In genomic region chr2:126634273-126634861, GRCh38 we compare ENCODE assay signal across 8 cellular contexts. TPM values are rescaled to one million over a fixed set of nuclear protein-coding genes. Genes with fewer than 3 reads are reported as not detected.
DNase-seq lines count a peak whose midpoint lies in the region; ATAC-seq, FAIRE-seq and TF ChIP-seq lines count a peak whose summit lies in the region.

No MANE protein-coding gene starts in this region.

- TF ChIP-seq CTCF in A673 (conservative IDR thresholded peaks at IDR 0.05; ENCODE audit: low read depth, low read length), result peak; percentile 61
- TF ChIP-seq CTCF in endothelial cell of umbilical vein (IDR thresholded peaks at IDR 0.05; ENCODE audit: extremely low read depth in 1 of 2, insufficient read depth in 1 of 2, low read depth in 1 of 2, low read length in 2 of 2), result peak; percentile 20 to 30

- dilution Hi-C loops in endothelial cell of umbilical vein (cut with MboI; ENCODE audit: extremely low pct_ligation_motif_present, low sequenced_read_pairs), result no loop called here

- TF ChIP-seq POLR2A in endothelial cell of umbilical vein (IDR thresholded peaks at IDR 0.05; ENCODE audit: low read depth, low read length), result no peak

- no peak overlapping the region for H2AFZ ChIP-seq in endothelial cell of umbilical vein (ENCODE audit: low read depth, low read length)

- POLR2A ChIA-PET in A673 (lab: Charles Lee; ENCODE audit: low non-redundant PET) (no interaction called here), endothelial cell of umbilical vein (lab: Charles Lee) (no interaction called here)

- H3K79me2 ChIP-seq in endothelial cell of umbilical vein (ENCODE audit: control insufficient read depth, insufficient read depth, low read length), result no peaks in the 10 kb centered on the region

- no peaks in the 10 kb centered on the region for H3K4me1 ChIP-seq in A673 (ENCODE audit: insufficient read depth, low read length, poor library complexity, severe bottlenecking)
- H3K4me1 ChIP-seq in endothelial cell of umbilical vein (ENCODE audit: control insufficient read depth, extremely low read depth, insufficient read depth, low read length), result no peaks in the 10 kb centered on the region

- DNase-seq in A673 (ENCODE audit: low spot score) (peak; percentile 18), RPMI8226 (peak; percentile 28), endothelial cell of umbilical vein (ENCODE audit: low read depth, low spot score) (no peak), SKM-1 (lab: John Stamatoyannopoulos, UW; ENCODE audit: unreplicated experiment) (no peak), epidermal melanocyte (ENCODE audit: insufficient read length, low spot score) (no peak), KG1 (lab: John Stamatoyannopoulos, UW) (no peak)
- DNase-seq in stimulated activated CD4-positive, alpha-beta T cell treated with anti-CD3 and anti-CD28 coated beads, Interleukin-4, amount 100 ng/mL, for 24 hours, result peak; percentile 28

- H3K9me3 ChIP-seq in A673 (ENCODE audit: low read depth, low read length, poor library complexity, severe bottlenecking), result no peaks in the 10 kb centered on the region
- H3K9me3 ChIP-seq in endothelial cell of umbilical vein (replicated peaks; ENCODE audit: control insufficient read depth, insufficient read depth, low read length), result no peaks in the 10 kb centered on the region

- H3K9ac ChIP-seq in endothelial cell of umbilical vein (replicated peaks; ENCODE audit: extremely low read depth, insufficient read depth, low read length), result no peak overlapping the region

- H3K27ac ChIP-seq in A673 (ENCODE audit: low read depth, low read length, poor library complexity, severe bottlenecking) (no peak overlapping the region), endothelial cell of umbilical vein (ENCODE audit: insufficient read depth, low read depth, low read length) (no peak overlapping the region)

- peak; percentile 64 for ATAC-seq in GM18498 (IDR thresholded peaks at IDR 0.05; ENCODE audit: unreplicated experiment)

- H3K27me3 ChIP-seq in A673 (replicated peaks; ENCODE audit: insufficient read depth, low read depth, low read length, poor library complexity) (peaks cover 9% of the 10 kb centered on the region), endothelial cell of umbilical vein (ENCODE audit: control insufficient read depth in 2 of 2, insufficient read depth in 2 of 2, low read length in 2 of 2) (no peaks in the 10 kb centered on the region)

- CTCF ChIA-PET in A673 (lab: Charles Lee), result no interaction called here
- CTCF ChIA-PET in endothelial cell of umbilical vein (lab: Charles Lee), result no interaction called here

- H3K4me2 ChIP-seq in endothelial cell of umbilical vein (ENCODE audit: insufficient read depth, low read length), result no peak overlapping the region

- H3K4me3 ChIP-seq in A673 (ENCODE audit: low read depth, low read length, poor library complexity, severe bottlenecking) (no peak overlapping the region), endothelial cell of umbilical vein (replicated peaks in 1 of 3; ENCODE audit: insufficient read depth in 1 of 3, low read depth in 1 of 3, low read length in 3 of 3) (no peak overlapping the region)

- H3K36me3 ChIP-seq in A673 (ENCODE audit: insufficient read depth, low read length, poor library complexity, severe bottlenecking) (no peaks in the 10 kb centered on the region), endothelial cell of umbilical vein (ENCODE audit: control insufficient read depth in 2 of 2, extremely low read depth in 1 of 2, insufficient read depth in 2 of 2, low read length in 2 of 2) (no peaks in the 10 kb centered on the region)

- FAIRE-seq in endothelial cell of umbilical vein (lab: Jason Lieb, UNC), result no peak

- no peaks in the 10 kb centered on the region for H3K9me1 ChIP-seq in endothelial cell of umbilical vein (replicated peaks; ENCODE audit: control insufficient read depth, extremely low read depth, insufficient read depth, low read length)

- intact Hi-C loops in A673 (cut with micrococcal nuclease; ENCODE audit: unreplicated experiment), result no loop called here
- intact Hi-C loops in endothelial cell of umbilical vein (cut with micrococcal nuclease), result no loop called here

- BruUV-seq in A673 (replicated peaks; lab: Mats Ljungman, UMichigan) (no TSS peak), endothelial cell of umbilical vein (replicated peaks; lab: Mats Ljungman, UMichigan) (no TSS peak)

- no peaks in the 10 kb centered on the region for H4K20me1 ChIP-seq in endothelial cell of umbilical vein (replicated peaks; ENCODE audit: control insufficient read depth, extremely low read depth, insufficient read depth, low read length)

TF ChIP-seq in endothelial cell of umbilical vein, 7 proteins besides CTCF, POLR2A, EP300 and RAD21:
- no peak for TF ChIP-seq GATA2 (IDR thresholded peaks at IDR 0.05; ENCODE audit: insufficient read depth, insufficient read length, low read depth, low read length)
- TF ChIP-seq EZH2 (IDR thresholded peaks at IDR 0.05; ENCODE audit: borderline replicate concordance, low read depth, low read length, severe bottlenecking), result no peak
- TF ChIP-seq POLR2AphosphoS5 (IDR thresholded peaks at IDR 0.05; ENCODE audit: insufficient read depth, low read depth, low read length), result no peak
- TF ChIP-seq MYC (IDR thresholded peaks at IDR 0.05; ENCODE audit: low read depth, low read length), result no peak

RNA-seq across cellular contexts. Expression of gene GYPC, which starts 21.6 kb away (rescaled TPM):
- total RNA-seq in A673 (2021) (0.75 TPM in 1 of 2 replicates, not detected in the other), endothelial cell of umbilical vein (7.5 and 13.3 TPM in 2 replicates)
- 3.5 and 4.3 TPM in 2 replicates for polyA plus RNA-seq in endothelial cell of umbilical vein
- 4.6 and 5.8 TPM in 2 replicates for polyA plus RNA-seq in endothelial cell of umbilical vein (2011; cell fraction: cytosol; rRNA removed)
- polyA plus RNA-seq in endothelial cell of umbilical vein (2011; cell fraction: nucleus; rRNA removed), result 1.8 and 2.2 TPM in 2 replicates
- 0.67 and 2.2 TPM in 2 replicates for polyA plus RNA-seq in endothelial cell of umbilical vein (2012)
- 5.9 and 15.3 TPM in 2 replicates for polyA minus RNA-seq in endothelial cell of umbilical vein
- polyA minus RNA-seq in endothelial cell of umbilical vein (2011; cell fraction: cytosol; rRNA and poly(A)+ RNA removed), result not detected
- polyA minus RNA-seq in endothelial cell of umbilical vein (2011; cell fraction: nucleus; rRNA and poly(A)+ RNA removed), result 0.67 TPM in 1 of 2 replicates, not detected in the other

Comparison
In these comparisons a context has a peak if more than half of its experiments do, and no peak if none do; other contexts are left out.
1. DNase-seq: peak in A673 (single experiment), RPMI8226 (single experiment) and stimulated activated CD4-positive, alpha-beta T cell treated with anti-CD3 and anti-CD28 coated beads, Interleukin-4, amount 100 ng/mL, for 24 hours (single experiment); none in endothelial cell of umbilical vein (single experiment), SKM-1 (single experiment), epidermal melanocyte (single experiment) and KG1 (single experiment).